22 cellular contexts compared by ENCODE assay signal in genomic region chr15:62112051-62112450, GRCh38. TPM values are rescaled to one million over a fixed set of nuclear protein-coding genes. Genes with fewer than 3 reads are reported as not detected.
DNase-seq lines count a peak whose midpoint lies in the region; ATAC-seq, FAIRE-seq and TF ChIP-seq lines count a peak whose summit lies in the region.
"Had no signal": no experiment of that assay in that cellular context is flagged by ENCODE, and none has a peak within 500 bp of the region (broad histone marks: within the 10 kb centered on the region; RNA-seq: fewer than 3 reads in every experiment).

No MANE protein-coding gene starts in this region.

- TF ChIP-seq EP300 in HepG2 (IDR thresholded peaks at IDR 0.05; ENCODE audit: low read depth in 2 of 2, low read length in 2 of 2), result no peak
- TF ChIP-seq EP300 in HepG2 (CRISPR knock-in tag; IDR thresholded peaks at IDR 0.05; ENCODE audit: borderline replicate concordance), result no peak

- TF ChIP-seq CTCF in liver (IDR thresholded peaks at IDR 0.05; ENCODE audit: low read depth, low read length, missing input control), result no peak
- no peak for TF ChIP-seq CTCF in HepG2 (CRISPR knock-in tag; IDR thresholded peaks at IDR 0.05)
- TF ChIP-seq CTCF in mammary epithelial cell (conservative IDR thresholded peaks at IDR 0.05 in 1 of 2, IDR thresholded peaks at IDR 0.05 in 1 of 2; ENCODE audit: extremely low read depth in 1 of 2, insufficient read depth in 1 of 2, low read depth in 1 of 2, low read length in 2 of 2), result no peak
- TF ChIP-seq CTCF in hepatocyte (IDR thresholded peaks at IDR 0.05; ENCODE audit: poor library complexity), result no peak
- no peak for TF ChIP-seq CTCF in gastrocnemius medialis (IDR thresholded peaks at IDR 0.05 in 4 of 5, conservative IDR thresholded peaks at IDR 0.05 in 1 of 5)

- intact Hi-C loops in HepG2 (cut with micrococcal nuclease; ENCODE audit: unreplicated experiment), result no loop called here
- intact Hi-C loops in mammary epithelial cell (cut with micrococcal nuclease), result loop anchor here (2.0 kb wide), 1 partner anchor 195 kb away; no protein-coding TSS in a partner anchor
- intact Hi-C loops in gastrocnemius medialis (cut with DNase I; ENCODE audit: low total_unique reads), result loop anchor here (10.0 kb wide), 1 partner anchor 47 kb away; the partner anchor contains the start of genes C2CD4A and VPS13C

- BruUV-seq in HepG2 (replicated peaks; lab: Mats Ljungman, UMichigan) (no TSS peak), mammary epithelial cell (replicated peaks; lab: Mats Ljungman, UMichigan) (no TSS peak)

- H3K79me2 ChIP-seq in HepG2 (ENCODE audit: insufficient read depth, low read length), result no peaks in the 10 kb centered on the region
- H3K79me2 ChIP-seq in mammary epithelial cell (ENCODE audit: insufficient read depth, low read length), result no peaks in the 10 kb centered on the region
- no peaks in the 10 kb centered on the region for H3K79me2 ChIP-seq in hepatocyte

- CTCF ChIA-PET in HepG2 (lab: Yijun Ruan, JAX; ENCODE audit: low intra/inter-chr PET ratio, low total read pairs) (no interaction called here), mammary epithelial cell (lab: Charles Lee; ENCODE audit: low non-redundant PET) (no interaction called here)

- TF ChIP-seq RAD21 in liver (IDR thresholded peaks at IDR 0.05) (no peak), HepG2 (CRISPR knock-in tag; IDR thresholded peaks at IDR 0.05) (no peak)

- peaks cover 0 to 29% (median 6%) of the 10 kb centered on the region in 4 donors for H3K4me1 ChIP-seq in liver (ENCODE audit: control insufficient read depth in 4 of 4, insufficient read depth in 4 of 4, low read length in 3 of 4)
- peaks cover 24% of the 10 kb centered on the region for H3K4me1 ChIP-seq in HepG2 (ENCODE audit: insufficient read depth, low read length)
- peaks cover 39% of the 10 kb centered on the region for H3K4me1 ChIP-seq in mammary epithelial cell (ENCODE audit: insufficient read depth, low read length)
- H3K4me1 ChIP-seq in hepatocyte (ENCODE audit: insufficient read depth), result peaks cover 33% of the 10 kb centered on the region
- H3K4me1 ChIP-seq in gastrocnemius medialis, result peaks cover 10 to 42% of the 10 kb centered on the region in 2 donors

- dilution Hi-C loops in mammary epithelial cell (cut with HindIII; ENCODE audit: low sequenced_read_pairs), result no loop called here

- DNase-seq in HepG2 (ENCODE audit: low spot score) (no peak), mammary epithelial cell (peak; percentile 21), hepatocyte (ENCODE audit: low spot score) (no peak), superior temporal gyrus (ENCODE audit: extremely low spot score) (no peak), gastrocnemius medialis (no peak)
- DNase-seq in stimulated activated CD4-positive, alpha-beta T cell treated with anti-CD3 and anti-CD28 coated beads, Interleukin-4, amount 100 ng/mL, for 24 hours, result no peak
- DNase-seq in activated naive CD4-positive, alpha-beta T cell (lab: John Stamatoyannopoulos, UW), result no peak
- DNase-seq: CD8-positive, alpha-beta T cell; DMS53; KBM-7; NCI-H1694 treated with DMSO at 0.1 percent for 48 hours; NCI-H2107; NCI-H510A; NCI-H774 had no signal

- H3K36me3 ChIP-seq in liver (ENCODE audit: control insufficient read depth in 4 of 4, insufficient read depth in 3 of 4, low read depth in 1 of 4, low read length in 3 of 4) (no peaks in the 10 kb centered on the region), HepG2 (replicated peaks in 1 of 2; ENCODE audit: control insufficient read depth in 1 of 2, insufficient read depth in 2 of 2, low read length in 2 of 2) (no peaks in the 10 kb centered on the region), mammary epithelial cell (ENCODE audit: insufficient read depth, low read length) (no peaks in the 10 kb centered on the region), hepatocyte (replicated peaks; ENCODE audit: insufficient read depth, low read depth) (no peaks in the 10 kb centered on the region), gastrocnemius medialis (no peaks in the 10 kb centered on the region)
- H3K36me3 ChIP-seq: BLaER1 had no signal

- H2AFZ ChIP-seq in HepG2 (ENCODE audit: low read length) (no peak overlapping the region), mammary epithelial cell (ENCODE audit: low read depth, low read length) (no peak overlapping the region), hepatocyte (no peak overlapping the region)

- FAIRE-seq in HepG2 (lab: Jason Lieb, UNC), result no peak
- FAIRE-seq: GM12892, GM18507, H1 had no signal

- H3K27ac ChIP-seq in liver (ENCODE audit: low read depth in 1 of 2, low read length in 2 of 2) (peak overlapping the region; percentile 73 to 80), HepG2 (ENCODE audit: extremely low read length, insufficient read depth, low read length) (no peak overlapping the region), mammary epithelial cell (ENCODE audit: insufficient read depth, low read depth, low read length) (no peak overlapping the region), hepatocyte (peak overlapping the region; percentile 67), gastrocnemius medialis (peak overlapping the region in 2 of 4 donors; percentile 73 to 81)
- H3K27ac ChIP-seq: BLaER1 had no signal

- H3K9me2 ChIP-seq in hepatocyte (replicated peaks; ENCODE audit: insufficient read depth), result no peaks in the 10 kb centered on the region

- POLR2A ChIA-PET in HepG2 (lab: Yijun Ruan, JAX), result no interaction called here

- in situ Hi-C loops in HepG2 (cut with HindIII; ENCODE audit: extremely low pct_ligation_motif_present, low pct_unique_long_range_greater_than_20kb) (no loop called here), mammary epithelial cell (cut with MboI; ENCODE audit: low sequenced_read_pairs in 2 of 2) (no loop called here), gastrocnemius medialis (cut with MboI; ENCODE audit: low sequenced_read_pairs in 4 of 4) (no loop called here)

- ATAC-seq in HepG2, result no peak
- no peak for ATAC-seq in gastrocnemius medialis
- ATAC-seq: CD8-positive, alpha-beta T cell had no signal

- WGBS in liver, result 82% methylated on average over 4 of the region's 4 CpGs
- WGBS in HepG2 (ENCODE audit: low lambda C conversion rate), result 41% methylated on average over 4 of the region's 4 CpGs
- WGBS in mammary epithelial cell (ENCODE audit: low coverage, missing lambda C conversion rate), result 94% methylated on average over 4 of the region's 4 CpGs
- 87% methylated on average over 4 of the region's 4 CpGs for WGBS in hepatocyte (ENCODE audit: low lambda C conversion rate, missing lambda C conversion rate)

- H3K4me2 ChIP-seq in HepG2 (ENCODE audit: low read depth, low read length) (no peak overlapping the region), mammary epithelial cell (ENCODE audit: insufficient read depth, low read depth, low read length) (no peak overlapping the region), hepatocyte (no peak overlapping the region)
- H3K4me2 ChIP-seq: BLaER1 had no signal

- H3K4me3 ChIP-seq in liver (ENCODE audit: low read depth in 1 of 3, low read length in 3 of 3) (no peak overlapping the region), HepG2 (replicated peaks in 1 of 3; ENCODE audit: insufficient read depth in 1 of 3, low read depth in 2 of 3, low read length in 3 of 3) (no peak overlapping the region), mammary epithelial cell (replicated peaks in 1 of 3; ENCODE audit: insufficient read depth in 1 of 3, low read depth in 2 of 3, low read length in 3 of 3) (no peak overlapping the region), hepatocyte (no peak overlapping the region), gastrocnemius medialis (no peak overlapping the region)
- H3K4me3 ChIP-seq: BLaER1 had no signal

- TF ChIP-seq POLR2A in HepG2 (IDR thresholded peaks at IDR 0.05; ENCODE audit: insufficient read depth in 1 of 2, low read depth in 2 of 2, low read length in 2 of 2) (no peak), gastrocnemius medialis (IDR thresholded peaks at IDR 0.05) (no peak)

- no peaks in the 10 kb centered on the region for H3K27me3 ChIP-seq in liver (ENCODE audit: control insufficient read depth in 4 of 4, insufficient read depth in 4 of 4, low read length in 3 of 4)
- H3K27me3 ChIP-seq in HepG2 (ENCODE audit: control insufficient read depth in 1 of 2, insufficient read depth in 2 of 2, low read length in 2 of 2), result 0 out of 5 replicates have a peak, but pooled peaks cover 0 to 8% of the 10 kb centered on the region in 2 experiments
- H3K27me3 ChIP-seq in mammary epithelial cell (ENCODE audit: insufficient read depth, low read length), result no peaks in the 10 kb centered on the region
- no peaks in the 10 kb centered on the region for H3K27me3 ChIP-seq in hepatocyte
- H3K27me3 ChIP-seq in gastrocnemius medialis, result no peaks in the 10 kb centered on the region
- H3K27me3 ChIP-seq: BLaER1 had no signal

- H4K20me1 ChIP-seq in HepG2 (ENCODE audit: insufficient read depth, low read length) (no peaks in the 10 kb centered on the region), mammary epithelial cell (ENCODE audit: insufficient read depth, low read length) (no peaks in the 10 kb centered on the region), hepatocyte (ENCODE audit: insufficient read depth, poor library complexity, severe bottlenecking) (no peaks in the 10 kb centered on the region)
- H4K20me1 ChIP-seq: BLaER1 had no signal

- H3K9ac ChIP-seq in liver (ENCODE audit: low read depth in 1 of 2, low read length in 2 of 2) (no peak overlapping the region), HepG2 (ENCODE audit: insufficient read depth, low read depth, low read length) (no peak overlapping the region), mammary epithelial cell (ENCODE audit: insufficient read depth, low read length) (no peak overlapping the region)
- H3K9ac ChIP-seq: BLaER1 had no signal

- no peaks in the 10 kb centered on the region for H3K9me3 ChIP-seq in liver (ENCODE audit: control insufficient read depth in 4 of 4, low read length in 3 of 4)
- H3K9me3 ChIP-seq in HepG2 (ENCODE audit: low read length), result no peaks in the 10 kb centered on the region
- no peaks in the 10 kb centered on the region for H3K9me3 ChIP-seq in mammary epithelial cell (replicated peaks; ENCODE audit: insufficient read depth, low read length)
- H3K9me3 ChIP-seq in hepatocyte (ENCODE audit: low read depth), result no peaks in the 10 kb centered on the region
- H3K9me3 ChIP-seq in gastrocnemius medialis, result no peaks in the 10 kb centered on the region
- H3K9me3 ChIP-seq: BLaER1 had no signal

RNA-seq across cellular contexts. Expression of gene C2CD4A, which starts 45.3 kb away (rescaled TPM):
- total RNA-seq in liver, result under 1 TPM in 1 of 2 donors, not detected in 1; under 0.01 TPM
- polyA plus RNA-seq in liver, result under 1 TPM in 1 of 2 donors, not detected in 1; 0.02 TPM
- 0.17 and 0.20 TPM in 2 replicates for total RNA-seq in HepG2 (2016; rRNA removed; fragmentation: Illumina TruSeq; extraction: Trizol)
- total RNA-seq in HepG2 (2016; cell fraction: cytosol; rRNA removed; fragmentation: Illumina TruSeq; extraction: Trizol; ENCODE audit: low read depth), result 0.09 and 0.10 TPM in 2 replicates
- 0.26 and 0.34 TPM in 2 replicates for total RNA-seq in HepG2 (2016; cell fraction: insoluble cytoplasmic fraction; rRNA removed; fragmentation: Illumina TruSeq; extraction: Trizol)
- 0.22 and 0.28 TPM in 2 replicates for total RNA-seq in HepG2 (2016; cell fraction: membrane; rRNA removed; fragmentation: Illumina TruSeq; extraction: Trizol)
- 0.16 and 0.25 TPM in 2 replicates for total RNA-seq in HepG2 (2016; cell fraction: nucleus; rRNA removed; fragmentation: Illumina TruSeq; extraction: Trizol)
- polyA plus RNA-seq in HepG2 (2011; rRNA removed), result not detected in 2 replicates
- not detected in 2 replicates for polyA plus RNA-seq in HepG2 (2011; cell fraction: cytosol; rRNA removed)
- polyA plus RNA-seq in HepG2 (2011; cell fraction: nucleus; rRNA removed), result 0.03 TPM in 1 of 2 replicates, not detected in the other
- not detected in 2 replicates for polyA plus RNA-seq in HepG2 (2012)
- polyA plus RNA-seq in HepG2 (2016; cell fraction: cytosol; fragmentation: Illumina TruSeq; extraction: Trizol; ENCODE audit: low read depth), result not detected in 2 replicates
- polyA plus RNA-seq in HepG2 (2016; cell fraction: insoluble cytoplasmic fraction; fragmentation: Illumina TruSeq; extraction: Trizol; ENCODE audit: low read depth), result 0.30 and 0.31 TPM in 2 replicates
- 0.08 TPM in 1 of 2 replicates, not detected in the other for polyA plus RNA-seq in HepG2 (2016; cell fraction: membrane; fragmentation: Illumina TruSeq; extraction: Trizol; ENCODE audit: low read depth)
- 0.30 and 0.51 TPM in 2 replicates for polyA plus RNA-seq in HepG2 (2016; cell fraction: nucleus; fragmentation: Illumina TruSeq; extraction: Trizol; ENCODE audit: insufficient read depth, low read depth)
- polyA minus RNA-seq in HepG2 (2011; rRNA and poly(A)+ RNA removed; ENCODE audit: low replicate concordance), result 0.04 TPM in 1 of 2 replicates, not detected in the other
- polyA minus RNA-seq in HepG2 (2011; cell fraction: cytosol; rRNA and poly(A)+ RNA removed), result not detected in 2 replicates
- polyA minus RNA-seq in HepG2 (2011; cell fraction: nucleus; rRNA and poly(A)+ RNA removed), result not detected in 2 replicates
- total RNA-seq in mammary epithelial cell, result not detected
- not detected for polyA plus RNA-seq in mammary epithelial cell
- polyA minus RNA-seq in mammary epithelial cell, result not detected
- 0.12 and 0.13 TPM in 2 replicates for total RNA-seq in hepatocyte
- polyA plus RNA-seq in hepatocyte, result 0.57 and 0.60 TPM in 2 replicates
- total RNA-seq in gastrocnemius medialis, result under 1 TPM in 3 of 4 donors, not detected in 1; 0.23 to 0.66 (median 0.47) TPM
- total RNA-seq: H1, OCI-LY7, RPMI7951 had no signal
- polyA plus RNA-seq: H1 had no signal

RNA-seq across cellular contexts. Expression of gene VPS13C, which starts 51.8 kb away (rescaled TPM):
- total RNA-seq in liver (10 to 100 TPM; 25.8 to 42.0 TPM), HepG2 (2016; rRNA removed; fragmentation: Illumina TruSeq; extraction: Trizol) (26.8 and 27.6 TPM in 2 replicates), mammary epithelial cell (10 to 100 TPM; 43.3 to 79.9 TPM), hepatocyte (52.3 and 60.9 TPM in 2 replicates), gastrocnemius medialis (10 to 100 TPM; 27.6 to 79.6 (median 30.5) TPM)
- polyA plus RNA-seq in liver (1 to 10 TPM; 5.4 to 9.1 TPM), HepG2 (2011; rRNA removed) (9.1 and 10.9 TPM in 2 replicates), mammary epithelial cell (6.2 TPM), hepatocyte (6.7 and 8.8 TPM in 2 replicates)
- 3.3 and 3.6 TPM in 2 replicates for total RNA-seq in HepG2 (2016; cell fraction: cytosol; rRNA removed; fragmentation: Illumina TruSeq; extraction: Trizol; ENCODE audit: low read depth)
- 24.0 and 25.4 TPM in 2 replicates for total RNA-seq in HepG2 (2016; cell fraction: insoluble cytoplasmic fraction; rRNA removed; fragmentation: Illumina TruSeq; extraction: Trizol)
- total RNA-seq in HepG2 (2016; cell fraction: membrane; rRNA removed; fragmentation: Illumina TruSeq; extraction: Trizol), result 3.6 and 4.9 TPM in 2 replicates
- 89.1 and 91.0 TPM in 2 replicates for total RNA-seq in HepG2 (2016; cell fraction: nucleus; rRNA removed; fragmentation: Illumina TruSeq; extraction: Trizol)
- 3.6 and 5.3 TPM in 2 replicates for polyA plus RNA-seq in HepG2 (2011; cell fraction: cytosol; rRNA removed)
- 21.5 and 22.4 TPM in 2 replicates for polyA plus RNA-seq in HepG2 (2011; cell fraction: nucleus; rRNA removed)
- polyA plus RNA-seq in HepG2 (2012), result 13.0 and 13.7 TPM in 2 replicates
- polyA plus RNA-seq in HepG2 (2016; cell fraction: cytosol; fragmentation: Illumina TruSeq; extraction: Trizol; ENCODE audit: low read depth), result 0.58 and 0.61 TPM in 2 replicates
- 10.6 and 13.4 TPM in 2 replicates for polyA plus RNA-seq in HepG2 (2016; cell fraction: insoluble cytoplasmic fraction; fragmentation: Illumina TruSeq; extraction: Trizol; ENCODE audit: low read depth)
- polyA plus RNA-seq in HepG2 (2016; cell fraction: membrane; fragmentation: Illumina TruSeq; extraction: Trizol; ENCODE audit: low read depth), result 0.87 and 1.5 TPM in 2 replicates
- polyA plus RNA-seq in HepG2 (2016; cell fraction: nucleus; fragmentation: Illumina TruSeq; extraction: Trizol; ENCODE audit: insufficient read depth, low read depth), result 51.1 and 54.5 TPM in 2 replicates
- 35.0 and 40.3 TPM in 2 replicates for polyA minus RNA-seq in HepG2 (2011; rRNA and poly(A)+ RNA removed; ENCODE audit: low replicate concordance)
- 33.1 and 34.0 TPM in 2 replicates for polyA minus RNA-seq in HepG2 (2011; cell fraction: cytosol; rRNA and poly(A)+ RNA removed)
- 230 and 238 TPM in 2 replicates for polyA minus RNA-seq in HepG2 (2011; cell fraction: nucleus; rRNA and poly(A)+ RNA removed)
- 20.7 TPM for polyA minus RNA-seq in mammary epithelial cell

RNA-seq across cellular contexts. Expression of gene C2CD4B, which starts 53.0 kb away (rescaled TPM):
- total RNA-seq in liver (1 to 10 TPM in 1 of 2 donors, under 1 TPM in 1; 0.59 to 1.8 TPM), HepG2 (2016; rRNA removed; fragmentation: Illumina TruSeq; extraction: Trizol) (not detected in 2 replicates), mammary epithelial cell (not detected), hepatocyte (1.0 and 2.0 TPM in 2 replicates), gastrocnemius medialis (1 to 10 TPM; 1.5 to 3.2 (median 2.2) TPM)
- polyA plus RNA-seq in liver (under 1 TPM; 0.17 to 0.74 TPM), HepG2 (2011; rRNA removed) (not detected in 2 replicates), mammary epithelial cell (not detected), hepatocyte (2.6 and 6.2 TPM in 2 replicates)
- total RNA-seq in HepG2 (2016; cell fraction: cytosol; rRNA removed; fragmentation: Illumina TruSeq; extraction: Trizol; ENCODE audit: low read depth), result not detected in 2 replicates
- not detected in 2 replicates for total RNA-seq in HepG2 (2016; cell fraction: insoluble cytoplasmic fraction; rRNA removed; fragmentation: Illumina TruSeq; extraction: Trizol)
- total RNA-seq in HepG2 (2016; cell fraction: membrane; rRNA removed; fragmentation: Illumina TruSeq; extraction: Trizol), result not detected in 2 replicates
- not detected in 2 replicates for total RNA-seq in HepG2 (2016; cell fraction: nucleus; rRNA removed; fragmentation: Illumina TruSeq; extraction: Trizol)
- polyA plus RNA-seq in HepG2 (2011; cell fraction: cytosol; rRNA removed), result not detected in 2 replicates
- polyA plus RNA-seq in HepG2 (2011; cell fraction: nucleus; rRNA removed), result not detected in 2 replicates
- not detected in 2 replicates for polyA plus RNA-seq in HepG2 (2012)
- polyA plus RNA-seq in HepG2 (2016; cell fraction: cytosol; fragmentation: Illumina TruSeq; extraction: Trizol; ENCODE audit: low read depth), result not detected in 2 replicates
- not detected in 2 replicates for polyA plus RNA-seq in HepG2 (2016; cell fraction: insoluble cytoplasmic fraction; fragmentation: Illumina TruSeq; extraction: Trizol; ENCODE audit: low read depth)
- polyA plus RNA-seq in HepG2 (2016; cell fraction: membrane; fragmentation: Illumina TruSeq; extraction: Trizol; ENCODE audit: low read depth), result not detected in 2 replicates
- not detected in 2 replicates for polyA plus RNA-seq in HepG2 (2016; cell fraction: nucleus; fragmentation: Illumina TruSeq; extraction: Trizol; ENCODE audit: insufficient read depth, low read depth)
- not detected in 2 replicates for polyA minus RNA-seq in HepG2 (2011; rRNA and poly(A)+ RNA removed; ENCODE audit: low replicate concordance)
- polyA minus RNA-seq in HepG2 (2011; cell fraction: cytosol; rRNA and poly(A)+ RNA removed), result not detected in 2 replicates
- polyA minus RNA-seq in HepG2 (2011; cell fraction: nucleus; rRNA and poly(A)+ RNA removed), result not detected in 2 replicates
- not detected for polyA minus RNA-seq in mammary epithelial cell
- total RNA-seq: A172; CD8-positive, alpha-beta T cell; OCI-LY7; RPMI7951 had no signal

Comparison
In these comparisons a context has a peak if more than half of its experiments do, and no peak if none do; other contexts are left out.
1. H3K27ac ChIP-seq: peak in liver (2 of 2) and hepatocyte (single experiment); none in HepG2 (single experiment) and mammary epithelial cell (single experiment).